8 cellular contexts compared by ENCODE assay signal in genomic region chr3:168096210-168096795, GRCh38. TPM values are rescaled to one million over a fixed set of nuclear protein-coding genes. Genes with fewer than 3 reads are reported as not detected.
A peak's percentile ranks its signal among the peaks of the same experiment; 100 is the strongest.
DNase-seq lines count a peak whose midpoint lies in the region; ATAC-seq and TF ChIP-seq lines count a peak whose summit lies in the region.

No MANE protein-coding gene starts in this region.

- no peaks in the 10 kb centered on the region for H3K9me3 ChIP-seq in neural cell (ENCODE audit: low read length)

- H3F3A ChIP-seq in neural cell (ENCODE audit: insufficient read depth, low read length, poor library complexity, severe bottlenecking), result no peaks in the 10 kb centered on the region

- no peak for TF ChIP-seq RAD21 in neural cell (conservative IDR thresholded peaks at IDR 0.05)

- H3K27me3 ChIP-seq in foreskin keratinocyte, result no peaks in the 10 kb centered on the region
- H3K27me3 ChIP-seq in neural cell (ENCODE audit: insufficient read depth, low read depth, low read length), result no peaks in the 10 kb centered on the region

- peak overlapping the region; percentile 64 for H3K27ac ChIP-seq in foreskin keratinocyte
- no peak overlapping the region for H3K27ac ChIP-seq in neural cell (ENCODE audit: low read length)

- no peaks in the 10 kb centered on the region for H3K36me3 ChIP-seq in neural cell (ENCODE audit: insufficient read depth, low read length)

- peaks cover 25% of the 10 kb centered on the region for H3K79me2 ChIP-seq in neural cell (replicated peaks; ENCODE audit: insufficient read depth, low read length)

- peak; percentile 89 for DNase-seq in DMS114 treated with DMSO at 0.1 percent for 48 hours (lab: John Stamatoyannopoulos, UW; ENCODE audit: unreplicated experiment)
- peak; percentile 94 for DNase-seq in NCI-H524 treated with DMSO at 0.1 percent for 48 hours (lab: John Stamatoyannopoulos, UW)
- peak; percentile 56 for DNase-seq in activated CD8-positive, alpha-beta memory T cell treated with anti-CD3 and anti-CD28 coated beads, Interleukin-2, amount 50 U/mL, for 48 hours
- peak; percentile 96 to 98 for DNase-seq in foreskin keratinocyte
- DNase-seq in activated gamma-delta T cell (lab: John Stamatoyannopoulos, UW), result no peak

- TF ChIP-seq CTCF in foreskin keratinocyte (conservative IDR thresholded peaks at IDR 0.05) (no peak), neural cell (IDR thresholded peaks at IDR 0.05; ENCODE audit: poor library complexity, severe bottlenecking) (no peak)

- H3K9ac ChIP-seq in neural cell (ENCODE audit: low read length), result peak overlapping the region; percentile 59

- H3K4me3 ChIP-seq in neural cell (ENCODE audit: low read length), result peak overlapping the region; percentile 92

- ATAC-seq in GM19452 (IDR thresholded peaks at IDR 0.05; ENCODE audit: unreplicated experiment), result peak; percentile 4
- ATAC-seq in HG03558 (IDR thresholded peaks at IDR 0.05; ENCODE audit: extremely low read depth, unreplicated experiment), result peak; percentile 4
- peak; percentile 61 for ATAC-seq in foreskin keratinocyte

- H3K4me1 ChIP-seq in foreskin keratinocyte, result peaks cover 14% of the 10 kb centered on the region

- no peaks in the 10 kb centered on the region for H3K9me2 ChIP-seq in neural cell (ENCODE audit: insufficient read depth, low read length)

- peak overlapping the region; percentile 57 for H2AFZ ChIP-seq in neural cell (ENCODE audit: low read depth, low read length)

- no peak for TF ChIP-seq EP300 in neural cell (conservative IDR thresholded peaks at IDR 0.05; ENCODE audit: poor library complexity, severe bottlenecking)

- H4K20me1 ChIP-seq in neural cell (ENCODE audit: insufficient read depth), result no peaks in the 10 kb centered on the region

- H3K4me2 ChIP-seq in neural cell (ENCODE audit: low read length), result peak overlapping the region; percentile 81

TF ChIP-seq in neural cell, 6 proteins besides CTCF, POLR2A, EP300 and RAD21:
- TF ChIP-seq MXI1 (conservative IDR thresholded peaks at IDR 0.05; ENCODE audit: poor library complexity, severe bottlenecking) (peak; percentile 93), EZH2 (IDR thresholded peaks at IDR 0.05; ENCODE audit: borderline replicate concordance, insufficient read depth, low read length, poor library complexity, severe bottlenecking) (no peak)

RNA-seq across cellular contexts. Expression of gene GOLIM4, which starts 0.6 kb away (rescaled TPM):
- total RNA-seq in foreskin keratinocyte, result 33.4 and 37.9 TPM in 2 replicates
- 7.4 and 8.2 TPM in 2 replicates for polyA plus RNA-seq in foreskin keratinocyte
- 1.9 and 3.2 TPM in 2 replicates for polyA plus RNA-seq in neural cell
- 10.7 and 11.3 TPM in 2 replicates for polyA minus RNA-seq in neural cell

Comparison
In these comparisons a context has a peak if more than half of its experiments do, and no peak if none do; other contexts are left out.
1. ATAC-seq: peak in every context shown above with its lines; median percentile 61 in foreskin keratinocyte; 4 in GM19452; 4 in HG03558.